Comparison of ENCODE assay signal across 21 cellular contexts in genomic region chr4:161714928-161715327, GRCh38.
DNase-seq lines count a peak whose midpoint lies in the region; ATAC-seq and TF ChIP-seq lines count a peak whose summit lies in the region.
"Had no signal": no experiment of that assay in that cellular context is flagged by ENCODE, and none has a peak within 500 bp of the region (broad histone marks: within the 10 kb centered on the region; RNA-seq: fewer than 3 reads in every experiment).

No MANE protein-coding gene starts in this region.

- TF ChIP-seq POLR2A in breast epithelium (IDR thresholded peaks at IDR 0.05): no peak

- H3K9ac ChIP-seq in smooth muscle cell (ENCODE audit: low read depth): no peak overlapping the region

- no peaks in the 10 kb centered on the region for H3K79me2 ChIP-seq in smooth muscle cell (ENCODE audit: low read depth)

- H3K36me3 Mint-ChIP-seq in MCF 10A (ENCODE audit: insufficient read depth, unreplicated experiment): no peaks in the 10 kb centered on the region
- no peaks in the 10 kb centered on the region for H3K36me3 Mint-ChIP-seq in activated CD4-positive, alpha-beta memory T cell treated with anti-CD3 and anti-CD28 coated beads for 36 hours
- H3K36me3 Mint-ChIP-seq: CD4-positive, CD25-positive, alpha-beta regulatory T cell had no signal

- no peak overlapping the region for H2AFZ ChIP-seq in smooth muscle cell (ENCODE audit: low read depth)
- H2AFZ ChIP-seq: GM23338 had no signal

- no peak for DNase-seq in MCF 10A (ENCODE audit: unreplicated experiment)
- no peak for DNase-seq in breast epithelium (ENCODE audit: low spot score in 2 of 2)
- peak; percentile 12 for DNase-seq in brain pericyte (ENCODE audit: low read depth, low spot score)
- DNase-seq in fibroblast of peridontal ligament (ENCODE audit: extremely low read depth): peak; percentile 1
- DNase-seq in smooth muscle cell (lab: John Stamatoyannopoulos, UW; ENCODE audit: unreplicated experiment): no peak
- DNase-seq in NCI-H524 (lab: John Stamatoyannopoulos, UW): no peak
- DNase-seq in activated CD4-positive, alpha-beta memory T cell treated with anti-CD3 and anti-CD28 coated beads for 36 hours: no peak
- DNase-seq: CD4-positive, CD25-positive, alpha-beta regulatory T cell; COR-L47; DMS 273 treated with DMSO at 0.1 percent for 48 hours; HCEC 1CT; NCI-H1105 treated with DMSO at 0.1 percent for 48 hours; NCI-H1694; NCI-H2107; NCI-H510A; OCI-M1 had no signal

- H4K20me1 ChIP-seq in smooth muscle cell (ENCODE audit: low read depth): no peaks in the 10 kb centered on the region

- H3K27me3 ChIP-seq in breast epithelium (no peaks in the 10 kb centered on the region), smooth muscle cell (ENCODE audit: low read depth) (no peaks in the 10 kb centered on the region)

- H3K4me3 Mint-ChIP-seq in MCF 10A (ENCODE audit: unreplicated experiment): no peak overlapping the region
- H3K4me3 Mint-ChIP-seq in activated CD4-positive, alpha-beta memory T cell treated with anti-CD3 and anti-CD28 coated beads for 36 hours: no peak overlapping the region
- H3K4me3 Mint-ChIP-seq: B cell; CD4-positive, CD25-positive, alpha-beta regulatory T cell; GM23338 had no signal

- H3K4me2 ChIP-seq in smooth muscle cell: peak overlapping the region; percentile 55
- H3K4me2 ChIP-seq: GM23338 had no signal

- intact Hi-C loops in MCF 10A (cut with micrococcal nuclease): no loop called here
- intact Hi-C loops in breast epithelium (cut with DNase I; ENCODE audit: low total_unique reads): no loop called here
- intact Hi-C loops in activated CD4-positive, alpha-beta memory T cell treated with anti-CD3 and anti-CD28 coated beads for 36 hours (cut with micrococcal nuclease): no loop called here

- peaks cover 21% of the 10 kb centered on the region for H3K9me3 Mint-ChIP-seq in MCF 10A (ENCODE audit: unreplicated experiment)
- peaks cover 2% of the 10 kb centered on the region for H3K9me3 Mint-ChIP-seq in activated CD4-positive, alpha-beta memory T cell treated with anti-CD3 and anti-CD28 coated beads for 36 hours
- H3K9me3 Mint-ChIP-seq: GM23338 had no signal

- H3K4me3 ChIP-seq in breast epithelium (no peak overlapping the region), smooth muscle cell (no peak overlapping the region)
- H3K4me3 ChIP-seq: GM23338, K562 had no signal

- WGBS in smooth muscle cell (ENCODE audit: low lambda C conversion rate): 79% methylated on average over 1 of the region's 1 CpG

- H3K4me1 Mint-ChIP-seq in MCF 10A (ENCODE audit: insufficient read depth, unreplicated experiment): peaks cover 20% of the 10 kb centered on the region
- no peaks in the 10 kb centered on the region for H3K4me1 Mint-ChIP-seq in activated CD4-positive, alpha-beta memory T cell treated with anti-CD3 and anti-CD28 coated beads for 36 hours (ENCODE audit: low read depth)
- H3K4me1 Mint-ChIP-seq: B cell; CD4-positive, CD25-positive, alpha-beta regulatory T cell; GM23338 had no signal

- H3K4me1 ChIP-seq in breast epithelium: no peaks in the 10 kb centered on the region
- H3K4me1 ChIP-seq in smooth muscle cell (ENCODE audit: low read depth): peaks cover 9% of the 10 kb centered on the region

- no peaks in the 10 kb centered on the region for H3K36me3 ChIP-seq in breast epithelium
- H3K36me3 ChIP-seq in smooth muscle cell (ENCODE audit: low read depth): no peaks in the 10 kb centered on the region

- no peak for ATAC-seq in GM19351 (IDR thresholded peaks at IDR 0.05; ENCODE audit: unreplicated experiment)
- ATAC-seq: GM23338, K562 had no signal

- no peak overlapping the region for H3K27ac ChIP-seq in breast epithelium
- peak overlapping the region; percentile 79 for H3K27ac ChIP-seq in smooth muscle cell (ENCODE audit: low read depth)
- H3K27ac ChIP-seq: 22Rv1 had no signal

- POLR2A ChIA-PET in MCF 10A (lab: Yijun Ruan, JAX): interaction anchor here (1.0 kb wide), 1 partner anchor 15 kb away, joined by 3 read pairs; no protein-coding TSS in a partner anchor
- POLR2A ChIA-PET in activated CD4-positive, alpha-beta memory T cell treated with anti-CD3 and anti-CD28 coated beads for 36 hours (lab: Charles Lee): no interaction called here

- H3K27ac Mint-ChIP-seq in MCF 10A (ENCODE audit: low read depth, unreplicated experiment): peak overlapping the region; percentile 89
- H3K27ac Mint-ChIP-seq in activated CD4-positive, alpha-beta memory T cell treated with anti-CD3 and anti-CD28 coated beads for 36 hours: no peak overlapping the region
- H3K27ac Mint-ChIP-seq: B cell; CD4-positive, CD25-positive, alpha-beta regulatory T cell; GM23338 had no signal

- no peaks in the 10 kb centered on the region for H3F3A ChIP-seq in smooth muscle cell (ENCODE audit: low read depth)

- BruUV-seq in MCF 10A (replicated peaks; lab: Mats Ljungman, UMichigan): no TSS peak

- TF ChIP-seq CTCF in MCF 10A (IDR thresholded peaks at IDR 0.05; ENCODE audit: unreplicated experiment): no peak
- no peak for TF ChIP-seq CTCF in breast epithelium (IDR thresholded peaks at IDR 0.05)
- no peak for TF ChIP-seq CTCF in smooth muscle cell (IDR thresholded peaks at IDR 0.05; ENCODE audit: borderline replicate concordance, insufficient read depth, poor library complexity, severe bottlenecking)

- no peaks in the 10 kb centered on the region for H3K9me3 ChIP-seq in breast epithelium
- H3K9me3 ChIP-seq in smooth muscle cell (replicated peaks; ENCODE audit: low read depth): no peaks in the 10 kb centered on the region

- CTCF ChIA-PET in MCF 10A (lab: Yijun Ruan, JAX): interaction anchor here (1.0 kb wide), 1 partner anchor 10 kb away, joined by 3 read pairs; no protein-coding TSS in a partner anchor
- CTCF ChIA-PET in activated CD4-positive, alpha-beta memory T cell treated with anti-CD3 and anti-CD28 coated beads for 36 hours (lab: Charles Lee): no interaction called here

- no peaks in the 10 kb centered on the region for H3K27me3 Mint-ChIP-seq in MCF 10A (ENCODE audit: insufficient read depth, unreplicated experiment)
- H3K27me3 Mint-ChIP-seq in activated CD4-positive, alpha-beta memory T cell treated with anti-CD3 and anti-CD28 coated beads for 36 hours: no peaks in the 10 kb centered on the region
- H3K27me3 Mint-ChIP-seq: B cell; CD4-positive, CD25-positive, alpha-beta regulatory T cell had no signal

Comparison
In these comparisons a context has a peak if more than half of its experiments do, and no peak if none do; other contexts are left out.
1. DNase-seq: peak in brain pericyte (single experiment) and fibroblast of peridontal ligament (single experiment); none in MCF 10A (single experiment), breast epithelium (0 of 2), smooth muscle cell (single experiment), NCI-H524 (0 of 2) and activated CD4-positive, alpha-beta memory T cell treated with anti-CD3 and anti-CD28 coated beads for 36 hours (single experiment).